2 cellular contexts compared by ENCODE assay signal in the genomic region with DNA sequence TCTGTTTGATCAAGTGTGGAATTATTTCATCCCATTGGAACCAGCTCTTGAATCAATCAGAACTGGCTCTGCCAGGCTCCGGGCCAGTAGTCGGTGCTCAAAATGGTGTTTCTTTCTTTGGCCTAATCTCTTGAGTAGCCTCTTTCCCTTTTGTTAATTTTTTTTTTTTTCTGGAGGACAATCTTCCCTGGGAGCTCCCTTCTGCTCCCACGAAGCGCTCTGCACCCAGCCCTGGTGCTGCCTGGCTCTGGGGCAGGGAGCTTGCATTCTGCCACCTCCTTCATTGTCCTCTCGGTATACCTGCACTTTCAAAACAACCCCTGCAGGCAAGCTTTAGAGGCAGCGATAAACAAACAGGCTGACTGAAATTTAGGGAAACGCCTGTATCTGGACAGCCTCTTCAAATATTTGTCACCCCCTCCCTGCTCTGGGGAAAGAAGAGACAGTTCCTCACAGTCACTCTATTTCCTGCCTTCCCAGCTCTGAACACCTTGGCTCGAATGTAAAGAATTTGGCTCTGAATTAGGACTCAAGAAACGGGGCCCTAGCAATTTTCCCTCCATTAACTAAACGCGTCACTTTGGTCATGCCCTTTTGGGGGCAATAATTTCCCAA.
TF ChIP-seq lines count a peak whose summit lies in the region.

No MANE protein-coding gene starts in this region.

TF ChIP-seq in liver, 16 proteins besides CTCF, POLR2A, EP300 and RAD21:
- TF ChIP-seq HNF4A (conservative IDR thresholded peaks at IDR 0.05) = peak in 1 of 2 donors; percentile 6
- TF ChIP-seq YY1 (IDR thresholded peaks at IDR 0.05) = no peak
- no peak for TF ChIP-seq NR2F2 (IDR thresholded peaks at IDR 0.05)
- TF ChIP-seq ATF3 (IDR thresholded peaks at IDR 0.05) = no peak
- no peak for TF ChIP-seq FOXA2 (IDR thresholded peaks at IDR 0.05)
- no peak for TF ChIP-seq MAX (IDR thresholded peaks at IDR 0.05)

TF ChIP-seq in HepG2, 621 proteins besides CTCF, POLR2A, EP300 and RAD21:
- TF ChIP-seq KLF15 (CRISPR knock-in tag; IDR thresholded peaks at IDR 0.05; ENCODE audit: borderline replicate concordance) = no peak
- TF ChIP-seq NFIB (CRISPR knock-in tag; IDR thresholded peaks at IDR 0.05; ENCODE audit: borderline replicate concordance) = no peak
- TF ChIP-seq ZFP37 (CRISPR knock-in tag; IDR thresholded peaks at IDR 0.05; ENCODE audit: borderline replicate concordance) = no peak
- TF ChIP-seq FOXP1 (IDR thresholded peaks at IDR 0.05) = no peak
- TF ChIP-seq FOXP1 (CRISPR knock-in tag; IDR thresholded peaks at IDR 0.05) = no peak
- TF ChIP-seq ZNF350 (CRISPR knock-in tag; IDR thresholded peaks at IDR 0.05; ENCODE audit: borderline replicate concordance, low read depth) = no peak
- no peak for TF ChIP-seq ZNF879 (CRISPR knock-in tag; IDR thresholded peaks at IDR 0.05)
- no peak for TF ChIP-seq ZFAT (CRISPR knock-in tag; conservative IDR thresholded peaks at IDR 0.05)
- no peak for TF ChIP-seq AHR (CRISPR knock-in tag; IDR thresholded peaks at IDR 0.05)
- TF ChIP-seq, protein P1, sequence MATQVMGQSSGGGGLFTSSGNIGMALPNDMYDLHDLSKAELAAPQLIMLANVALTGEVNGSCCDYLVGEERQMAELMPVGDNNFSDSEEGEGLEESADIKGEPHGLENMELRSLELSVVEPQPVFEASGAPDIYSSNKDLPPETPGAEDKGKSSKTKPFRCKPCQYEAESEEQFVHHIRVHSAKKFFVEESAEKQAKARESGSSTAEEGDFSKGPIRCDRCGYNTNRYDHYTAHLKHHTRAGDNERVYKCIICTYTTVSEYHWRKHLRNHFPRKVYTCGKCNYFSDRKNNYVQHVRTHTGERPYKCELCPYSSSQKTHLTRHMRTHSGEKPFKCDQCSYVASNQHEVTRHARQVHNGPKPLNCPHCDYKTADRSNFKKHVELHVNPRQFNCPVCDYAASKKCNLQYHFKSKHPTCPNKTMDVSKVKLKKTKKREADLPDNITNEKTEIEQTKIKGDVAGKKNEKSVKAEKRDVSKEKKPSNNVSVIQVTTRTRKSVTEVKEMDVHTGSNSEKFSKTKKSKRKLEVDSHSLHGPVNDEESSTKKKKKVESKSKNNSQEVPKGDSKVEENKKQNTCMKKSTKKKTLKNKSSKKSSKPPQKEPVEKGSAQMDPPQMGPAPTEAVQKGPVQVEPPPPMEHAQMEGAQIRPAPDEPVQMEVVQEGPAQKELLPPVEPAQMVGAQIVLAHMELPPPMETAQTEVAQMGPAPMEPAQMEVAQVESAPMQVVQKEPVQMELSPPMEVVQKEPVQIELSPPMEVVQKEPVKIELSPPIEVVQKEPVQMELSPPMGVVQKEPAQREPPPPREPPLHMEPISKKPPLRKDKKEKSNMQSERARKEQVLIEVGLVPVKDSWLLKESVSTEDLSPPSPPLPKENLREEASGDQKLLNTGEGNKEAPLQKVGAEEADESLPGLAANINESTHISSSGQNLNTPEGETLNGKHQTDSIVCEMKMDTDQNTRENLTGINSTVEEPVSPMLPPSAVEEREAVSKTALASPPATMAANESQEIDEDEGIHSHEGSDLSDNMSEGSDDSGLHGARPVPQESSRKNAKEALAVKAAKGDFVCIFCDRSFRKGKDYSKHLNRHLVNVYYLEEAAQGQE (IDR thresholded peaks at IDR 0.05; ENCODE audit: borderline replicate concordance in 1 of 2, low read depth in 1 of 2, low read length in 2 of 2) = no peak
- no peak for TF ChIP-seq ZNF543 (CRISPR knock-in tag; IDR thresholded peaks at IDR 0.05)
- no peak for TF ChIP-seq HDAC2 (CRISPR knock-in tag; IDR thresholded peaks at IDR 0.05)
- no peak for TF ChIP-seq WIZ (CRISPR knock-in tag; IDR thresholded peaks at IDR 0.05)
- no peak for TF ChIP-seq ZNF20 (CRISPR knock-in tag; IDR thresholded peaks at IDR 0.05)
- no peak for TF ChIP-seq ATF7 (IDR thresholded peaks at IDR 0.05)
- TF ChIP-seq ATF7 (CRISPR knock-in tag; IDR thresholded peaks at IDR 0.05) = no peak
